ENCODE assay signal across 8 cellular contexts in the genomic region with DNA sequence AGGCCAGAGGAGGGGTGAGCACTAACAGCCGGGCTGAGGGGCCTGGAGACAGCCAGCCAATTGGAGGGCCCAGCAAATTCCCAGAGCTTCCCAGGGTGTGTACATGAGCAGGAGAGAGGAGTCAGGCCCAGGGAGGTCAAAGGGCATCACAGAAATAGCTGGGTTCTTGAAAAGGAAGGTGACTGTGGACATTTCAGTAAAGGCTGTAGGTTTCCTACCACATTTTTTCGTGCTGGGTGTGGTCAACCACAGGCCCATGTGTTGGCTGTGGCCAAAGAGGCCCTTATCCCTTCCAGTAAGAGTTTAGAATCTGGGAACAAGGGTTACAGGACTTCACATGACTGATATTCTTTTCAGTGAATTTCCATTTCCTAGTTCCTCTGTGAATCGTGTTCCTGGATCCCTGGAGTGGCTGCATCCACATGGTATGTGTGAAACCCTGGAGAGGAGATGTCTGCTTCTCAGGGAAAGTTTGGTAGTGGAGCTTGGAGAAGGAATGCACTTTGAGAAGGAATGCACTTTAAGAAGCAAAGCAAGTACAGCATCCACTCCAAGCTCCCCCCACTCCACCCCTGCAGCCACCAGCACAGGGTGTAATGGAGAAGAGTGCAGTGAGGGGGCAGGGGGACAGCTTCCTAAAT.
DNase-seq lines count a peak whose midpoint lies in the region; ATAC-seq and TF ChIP-seq lines count a peak whose summit lies in the region.

No MANE protein-coding gene starts in this region.

- H3K9me3 Mint-ChIP-seq in natural killer cell treated with Interleukin-12 subunit alpha and Interleukin-12 subunit beta and Interleukin-15 and Interleukin-18, amount 100 ng/mL, for 72 hours = no peaks in the 10 kb centered on the region

- POLR2A ChIA-PET in BJ (lab: Charles Lee) = interaction anchor here (0.5 to 0.7 kb wide), 2 partner anchors 20 to 359 kb away, joined by 3 to 4 read pairs; no protein-coding TSS in a partner anchor

- CTCF ChIA-PET in BJ (lab: Yijun Ruan, JAX) = interaction anchor here (0.9 to 1.5 kb wide), 3 partner anchors 13 to 72 kb away, joined by 3 to 5 read pairs (median 3); no protein-coding TSS in a partner anchor

- H3K4me3 ChIP-seq in BJ (ENCODE audit: low read depth, low read length) (no peak overlapping the region), choroid plexus epithelial cell (ENCODE audit: low read depth, low read length) (peak overlapping the region; percentile 10)

- H3K4me3 Mint-ChIP-seq in natural killer cell treated with Interleukin-12 subunit alpha and Interleukin-12 subunit beta and Interleukin-15 and Interleukin-18, amount 100 ng/mL, for 72 hours = no peak overlapping the region

- DNase-seq in BJ (ENCODE audit: low read depth) (peak; percentile 86), LoVo (ENCODE audit: low spot score) (peak; percentile 26), choroid plexus epithelial cell (ENCODE audit: low read depth) (peak; percentile 86), T1000 (lab: John Stamatoyannopoulos, UW) (no peak), COLO829 (ENCODE audit: low spot score) (no peak), posterior vena cava (ENCODE audit: low spot score) (no peak)
- no peak for DNase-seq in natural killer cell treated with Interleukin-12 subunit alpha and Interleukin-12 subunit beta and Interleukin-15 and Interleukin-18, amount 100 ng/mL, for 72 hours (ENCODE audit: low spot score)

- TF ChIP-seq CTCF in BJ (IDR thresholded peaks at IDR 0.05; ENCODE audit: insufficient read depth, low read depth, low read length) = no peak
- TF ChIP-seq CTCF in choroid plexus epithelial cell (conservative IDR thresholded peaks at IDR 0.05; ENCODE audit: low read depth, low read length) = no peak

- intact Hi-C loops in posterior vena cava (cut with DNase I) = no loop called here

- H3K36me3 ChIP-seq in BJ (ENCODE audit: control insufficient read depth, insufficient read depth, low read length) = no peaks in the 10 kb centered on the region

- H3K27me3 ChIP-seq in BJ (ENCODE audit: control insufficient read depth, insufficient read depth, low read length) = no peaks in the 10 kb centered on the region

- no peaks in the 10 kb centered on the region for H3K27me3 Mint-ChIP-seq in natural killer cell treated with Interleukin-12 subunit alpha and Interleukin-12 subunit beta and Interleukin-15 and Interleukin-18, amount 100 ng/mL, for 72 hours

- peaks cover 37 to 40% of the 10 kb centered on the region in 2 donors for H3K4me1 Mint-ChIP-seq in natural killer cell treated with Interleukin-12 subunit alpha and Interleukin-12 subunit beta and Interleukin-15 and Interleukin-18, amount 100 ng/mL, for 72 hours (ENCODE audit: low read depth in 2 of 2)

- peak; percentile 33 to 45 for ATAC-seq in natural killer cell treated with Interleukin-12 subunit alpha and Interleukin-12 subunit beta and Interleukin-15 and Interleukin-18, amount 100 ng/mL, for 72 hours
- ATAC-seq in HG02885 (IDR thresholded peaks at IDR 0.05; ENCODE audit: poor library complexity, unreplicated experiment) = no peak

- peak overlapping the region in 1 of 2 donors; percentile 13 for H3K27ac Mint-ChIP-seq in natural killer cell treated with Interleukin-12 subunit alpha and Interleukin-12 subunit beta and Interleukin-15 and Interleukin-18, amount 100 ng/mL, for 72 hours

- H3K36me3 Mint-ChIP-seq in natural killer cell treated with Interleukin-12 subunit alpha and Interleukin-12 subunit beta and Interleukin-15 and Interleukin-18, amount 100 ng/mL, for 72 hours = no peaks in the 10 kb centered on the region

Comparison
In these comparisons a context has a peak if more than half of its experiments do, and no peak if none do; other contexts are left out.
1. DNase-seq: peak in BJ (single experiment), LoVo (single experiment) and choroid plexus epithelial cell (single experiment); none in natural killer cell treated with Interleukin-12 subunit alpha and Interleukin-12 subunit beta and Interleukin-15 and Interleukin-18, amount 100 ng/mL, for 72 hours (single experiment), T1000 (single experiment), COLO829 (single experiment) and posterior vena cava (single experiment).